9 cellular contexts compared by ENCODE assay signal in genomic region chr4:38868055-38868965, GRCh38. TPM values are rescaled to one million over a fixed set of nuclear protein-coding genes. Genes with fewer than 3 reads are reported as not detected.
DNase-seq lines count a peak whose midpoint lies in the region; FAIRE-seq and TF ChIP-seq lines count a peak whose summit lies in the region.
"Had no signal": no experiment of that assay in that cellular context is flagged by ENCODE, and none has a peak within 500 bp of the region (broad histone marks: within the 10 kb centered on the region; RNA-seq: fewer than 3 reads in every experiment).

No MANE protein-coding gene starts in this region.

- H3K4me2 ChIP-seq in SK-N-SH, result peak overlapping the region; percentile 98
- H3K4me2 ChIP-seq in neural cell (ENCODE audit: low read length), result no peak overlapping the region

- no peaks in the 10 kb centered on the region; the same call in 1 of the 2 replicates for H4K20me1 ChIP-seq in SK-N-SH (ENCODE audit: insufficient read depth)
- no peaks in the 10 kb centered on the region for H4K20me1 ChIP-seq in neural cell (ENCODE audit: insufficient read depth)

- H3K9me2 ChIP-seq in SK-N-SH (no peaks in the 10 kb centered on the region), neural cell (ENCODE audit: insufficient read depth, low read length) (no peaks in the 10 kb centered on the region)

- H2AFZ ChIP-seq in SK-N-SH (ENCODE audit: low read depth) (0 out of 2 replicates have a peak overlapping the region, but pooled peaks have one; percentile 43), neural cell (ENCODE audit: low read depth, low read length) (no peak overlapping the region)

- POLR2A ChIA-PET in SK-N-SH (lab: Yijun Ruan, JAX), result interaction anchor here (0.6 kb wide), 2 partner anchors 96 to 108 kb away, joined by 3 to 5 read pairs; no protein-coding TSS in a partner anchor

- H3K27me3 ChIP-seq in SK-N-SH (ENCODE audit: insufficient read depth), result no peaks in the 10 kb centered on the region
- peaks cover 22% of the 10 kb centered on the region for H3K27me3 ChIP-seq in neural cell (ENCODE audit: insufficient read depth, low read depth, low read length)

- peaks cover 0 to 28% of the 10 kb centered on the region in 2 experiments for H3K36me3 ChIP-seq in SK-N-SH (replicated peaks in 1 of 2; ENCODE audit: control insufficient read depth in 1 of 2, insufficient read depth in 2 of 2, low read length in 1 of 2)
- no peaks in the 10 kb centered on the region for H3K36me3 ChIP-seq in neural cell (ENCODE audit: insufficient read depth, low read length)

- no peaks in the 10 kb centered on the region for H3K9me3 ChIP-seq in SK-N-SH
- no peaks in the 10 kb centered on the region for H3K9me3 ChIP-seq in neural cell (ENCODE audit: low read length)

- H3K79me2 ChIP-seq in SK-N-SH (ENCODE audit: insufficient read depth), result peaks cover 49% of the 10 kb centered on the region
- no peaks in the 10 kb centered on the region for H3K79me2 ChIP-seq in neural cell (replicated peaks; ENCODE audit: insufficient read depth, low read length)

- no peak for FAIRE-seq in GM19239 (lab: Jason Lieb, UNC)

- H3K4me1 ChIP-seq in SK-N-SH (ENCODE audit: control insufficient read depth in 1 of 2, insufficient read depth in 2 of 2, low read depth in 1 of 2, low read length in 1 of 2), result peaks cover 0 to 12% of the 10 kb centered on the region in 2 experiments; a peak in 2 of 4 replicates

- H3K9ac ChIP-seq in SK-N-SH (peak overlapping the region; percentile 97), neural cell (ENCODE audit: low read length) (no peak overlapping the region)

- DNase-seq in NCI-H82 (lab: John Stamatoyannopoulos, UW), result peak; percentile 20
- no peak for DNase-seq in NCI-H82 treated with DMSO at 0.1 percent for 48 hours (lab: John Stamatoyannopoulos, UW; ENCODE audit: unreplicated experiment)
- no peak for DNase-seq in SK-N-SH
- peak; percentile 45 for DNase-seq in fibroblast of mammary gland (ENCODE audit: low read depth)
- DNase-seq in hippocampal formation (lab: John Stamatoyannopoulos, UW), result no peak
- no peak for DNase-seq in NCI-H2107 (lab: John Stamatoyannopoulos, UW)
- DNase-seq in GM19239 (ENCODE audit: insufficient read length, low spot score), result no peak
- DNase-seq: DND-41 had no signal

- no peak for TF ChIP-seq RAD21 in SK-N-SH (IDR thresholded peaks at IDR 0.05; ENCODE audit: low read length)
- TF ChIP-seq RAD21 in neural cell (conservative IDR thresholded peaks at IDR 0.05), result no peak

- CTCF ChIA-PET in SK-N-SH (lab: Yijun Ruan, JAX), result interaction anchor here (1.4 to 1.7 kb wide), 2 partner anchors 8 to 12 kb away, joined by 3 to 6 read pairs; no protein-coding TSS in a partner anchor

- no peaks in the 10 kb centered on the region for H3F3A ChIP-seq in SK-N-SH (replicated peaks; ENCODE audit: insufficient read depth)
- no peaks in the 10 kb centered on the region for H3F3A ChIP-seq in neural cell (ENCODE audit: insufficient read depth, low read length, poor library complexity, severe bottlenecking)

- H3K4me3 ChIP-seq in SK-N-SH (ENCODE audit: low read depth in 2 of 2, low read length in 1 of 2), result peak overlapping the region; percentile 55 to 74
- H3K4me3 ChIP-seq in fibroblast of mammary gland (ENCODE audit: control insufficient read depth, low read depth, low read length), result peak overlapping the region; percentile 83
- peak overlapping the region; percentile 60 for H3K4me3 ChIP-seq in neural cell (ENCODE audit: low read length)

- 71% methylated on average over 18 of the region's 30 CpGs for WGBS in SK-N-SH (ENCODE audit: low lambda C conversion rate)

- TF ChIP-seq CTCF in SK-N-SH (IDR thresholded peaks at IDR 0.05) (no peak), fibroblast of mammary gland (conservative IDR thresholded peaks at IDR 0.05; ENCODE audit: control insufficient read depth, insufficient read depth, low read depth, low read length) (no peak), neural cell (IDR thresholded peaks at IDR 0.05; ENCODE audit: poor library complexity, severe bottlenecking) (no peak)

- peak overlapping the region in 1 of 2 experiments; percentile 74; a peak in 3 of 4 replicates for H3K27ac ChIP-seq in SK-N-SH (ENCODE audit: low read depth in 2 of 2, low read length in 1 of 2)
- H3K27ac ChIP-seq in neural cell (ENCODE audit: low read length), result no peak overlapping the region

- TF ChIP-seq EP300 in SK-N-SH (IDR thresholded peaks at IDR 0.05; ENCODE audit: borderline replicate concordance in 1 of 2, low read depth in 1 of 2, low read length in 1 of 2) (no peak), neural cell (conservative IDR thresholded peaks at IDR 0.05; ENCODE audit: poor library complexity, severe bottlenecking) (no peak)

TF ChIP-seq in SK-N-SH, 30 proteins besides CTCF, POLR2A, EP300 and RAD21 (continues in another document):
- TF ChIP-seq GABPA (IDR thresholded peaks at IDR 0.05; ENCODE audit: low read depth), result no peak
- TF ChIP-seq, protein P1, sequence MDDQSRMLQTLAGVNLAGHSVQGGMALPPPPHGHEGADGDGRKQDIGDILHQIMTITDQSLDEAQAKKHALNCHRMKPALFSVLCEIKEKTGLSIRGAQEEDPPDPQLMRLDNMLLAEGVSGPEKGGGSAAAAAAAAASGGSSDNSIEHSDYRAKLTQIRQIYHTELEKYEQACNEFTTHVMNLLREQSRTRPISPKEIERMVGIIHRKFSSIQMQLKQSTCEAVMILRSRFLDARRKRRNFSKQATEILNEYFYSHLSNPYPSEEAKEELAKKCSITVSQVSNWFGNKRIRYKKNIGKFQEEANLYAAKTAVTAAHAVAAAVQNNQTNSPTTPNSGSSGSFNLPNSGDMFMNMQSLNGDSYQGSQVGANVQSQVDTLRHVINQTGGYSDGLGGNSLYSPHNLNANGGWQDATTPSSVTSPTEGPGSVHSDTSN (IDR thresholded peaks at IDR 0.05), result no peak

TF ChIP-seq in neural cell, 6 proteins besides CTCF, POLR2A, EP300 and RAD21:
- TF ChIP-seq EZH2 (IDR thresholded peaks at IDR 0.05; ENCODE audit: borderline replicate concordance, insufficient read depth, low read length, poor library complexity, severe bottlenecking), result no peak
- no peak for TF ChIP-seq REST (IDR thresholded peaks at IDR 0.05; ENCODE audit: borderline replicate concordance)
- no peak for TF ChIP-seq MXI1 (conservative IDR thresholded peaks at IDR 0.05; ENCODE audit: poor library complexity, severe bottlenecking)
- TF ChIP-seq SMC3 (conservative IDR thresholded peaks at IDR 0.05; ENCODE audit: poor library complexity), result no peak
- TF ChIP-seq TAF1 (IDR thresholded peaks at IDR 0.05; ENCODE audit: low read depth), result no peak
- TF ChIP-seq POLR2AphosphoS5 (IDR thresholded peaks at IDR 0.05), result no peak

RNA-seq across cellular contexts. Expression of gene FAM114A1, which starts 0.7 kb away (rescaled TPM):
- polyA plus RNA-seq in SK-N-SH (2012; rRNA removed) (48.2 and 54.2 TPM in 2 replicates), neural cell (0.32 TPM in 1 of 2 replicates, not detected in the other)
- polyA plus RNA-seq in SK-N-SH (2012; cell fraction: cytosol; rRNA removed), result 37.9 and 43.6 TPM in 2 replicates
- 36.8 and 41.4 TPM in 2 replicates for polyA plus RNA-seq in SK-N-SH (2012; cell fraction: nucleus; rRNA removed)
- 0.24 and 0.58 TPM in 2 replicates for polyA minus RNA-seq in neural cell

RNA-seq across cellular contexts. Expression of gene TLR6, which starts 11.7 kb away (rescaled TPM):
- 0.10 and 0.19 TPM in 2 replicates for polyA plus RNA-seq in SK-N-SH (2012; rRNA removed)
- 0.13 and 0.14 TPM in 2 replicates for polyA plus RNA-seq in SK-N-SH (2012; cell fraction: cytosol; rRNA removed)
- polyA plus RNA-seq in SK-N-SH (2012; cell fraction: nucleus; rRNA removed), result 0.39 and 0.56 TPM in 2 replicates
- polyA plus RNA-seq in neural cell, result not detected in 2 replicates
- not detected in 2 replicates for polyA minus RNA-seq in neural cell

Comparison
In these comparisons a context has a peak if more than half of its experiments do, and no peak if none do; other contexts are left out.
1. DNase-seq: peak in NCI-H82 (single experiment) and fibroblast of mammary gland (single experiment); none in NCI-H82 treated with DMSO at 0.1 percent for 48 hours (single experiment), SK-N-SH (single experiment), hippocampal formation (0 of 2), NCI-H2107 (single experiment) and GM19239 (single experiment).
2. RNA of gene FAM114A1, which starts 0.7 kb away (polyA plus RNA-seq): 36.8 to 54.2 TPM in SK-N-SH; 0.32 TPM in neural cell; every median in the first group is over 10 times any median in the second.
3. Peak in every context shown above with its lines, with median percentiles within 50 percentile points of each other: H3K4me3 ChIP-seq.